ENCODE assay signal across 1 cellular context in the genomic region with DNA sequence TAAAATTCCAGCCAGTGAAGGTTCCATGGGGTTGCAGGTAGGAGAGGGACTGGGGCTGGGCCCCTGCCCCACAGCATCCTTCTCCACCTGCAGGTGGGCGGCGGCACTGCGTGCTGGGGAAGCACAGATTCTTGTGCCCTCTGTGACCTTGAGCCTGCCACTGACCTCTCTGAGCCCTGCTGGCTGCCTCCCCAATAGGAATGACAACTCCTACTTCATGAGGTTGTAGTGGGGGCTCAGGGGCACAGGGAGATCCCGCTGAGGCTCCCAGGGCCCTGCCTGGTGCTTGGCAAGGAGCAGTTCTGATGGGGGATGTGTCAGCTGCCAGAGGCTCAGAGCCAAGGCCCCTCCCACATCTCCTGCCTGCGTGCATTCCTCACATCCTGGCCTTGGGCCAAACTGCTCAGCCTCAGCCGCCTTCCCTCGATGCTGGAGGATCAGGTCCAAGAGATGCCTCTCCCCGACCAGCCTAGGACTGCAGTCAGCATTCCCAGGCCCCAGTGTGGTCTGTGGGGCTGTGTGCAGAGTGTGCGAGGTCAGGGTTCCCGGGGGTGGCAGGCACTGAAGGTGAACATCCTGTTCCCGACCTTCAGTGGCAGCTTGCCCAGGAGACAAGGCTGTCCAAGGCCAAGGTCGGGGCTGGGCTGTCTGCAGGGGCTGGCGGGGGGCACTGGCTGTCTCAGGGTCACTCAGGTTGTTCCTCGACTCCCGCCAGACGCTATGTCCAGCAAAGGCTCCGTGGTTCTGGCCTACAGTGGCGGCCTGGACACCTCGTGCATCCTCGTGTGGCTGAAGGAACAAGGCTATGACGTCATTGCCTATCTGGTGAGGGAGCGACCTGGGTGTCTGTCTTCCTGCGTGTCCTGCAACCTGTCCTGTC.
A peak's percentile ranks its signal among the peaks of the same experiment; 100 is the strongest.
TF ChIP-seq lines count a peak whose summit lies in the region.

No MANE protein-coding gene starts in this region.

TF ChIP-seq in K562, 482 proteins besides CTCF, POLR2A, EP300 and RAD21 (continued from another document and continues in another):
- TF ChIP-seq, protein P1, sequence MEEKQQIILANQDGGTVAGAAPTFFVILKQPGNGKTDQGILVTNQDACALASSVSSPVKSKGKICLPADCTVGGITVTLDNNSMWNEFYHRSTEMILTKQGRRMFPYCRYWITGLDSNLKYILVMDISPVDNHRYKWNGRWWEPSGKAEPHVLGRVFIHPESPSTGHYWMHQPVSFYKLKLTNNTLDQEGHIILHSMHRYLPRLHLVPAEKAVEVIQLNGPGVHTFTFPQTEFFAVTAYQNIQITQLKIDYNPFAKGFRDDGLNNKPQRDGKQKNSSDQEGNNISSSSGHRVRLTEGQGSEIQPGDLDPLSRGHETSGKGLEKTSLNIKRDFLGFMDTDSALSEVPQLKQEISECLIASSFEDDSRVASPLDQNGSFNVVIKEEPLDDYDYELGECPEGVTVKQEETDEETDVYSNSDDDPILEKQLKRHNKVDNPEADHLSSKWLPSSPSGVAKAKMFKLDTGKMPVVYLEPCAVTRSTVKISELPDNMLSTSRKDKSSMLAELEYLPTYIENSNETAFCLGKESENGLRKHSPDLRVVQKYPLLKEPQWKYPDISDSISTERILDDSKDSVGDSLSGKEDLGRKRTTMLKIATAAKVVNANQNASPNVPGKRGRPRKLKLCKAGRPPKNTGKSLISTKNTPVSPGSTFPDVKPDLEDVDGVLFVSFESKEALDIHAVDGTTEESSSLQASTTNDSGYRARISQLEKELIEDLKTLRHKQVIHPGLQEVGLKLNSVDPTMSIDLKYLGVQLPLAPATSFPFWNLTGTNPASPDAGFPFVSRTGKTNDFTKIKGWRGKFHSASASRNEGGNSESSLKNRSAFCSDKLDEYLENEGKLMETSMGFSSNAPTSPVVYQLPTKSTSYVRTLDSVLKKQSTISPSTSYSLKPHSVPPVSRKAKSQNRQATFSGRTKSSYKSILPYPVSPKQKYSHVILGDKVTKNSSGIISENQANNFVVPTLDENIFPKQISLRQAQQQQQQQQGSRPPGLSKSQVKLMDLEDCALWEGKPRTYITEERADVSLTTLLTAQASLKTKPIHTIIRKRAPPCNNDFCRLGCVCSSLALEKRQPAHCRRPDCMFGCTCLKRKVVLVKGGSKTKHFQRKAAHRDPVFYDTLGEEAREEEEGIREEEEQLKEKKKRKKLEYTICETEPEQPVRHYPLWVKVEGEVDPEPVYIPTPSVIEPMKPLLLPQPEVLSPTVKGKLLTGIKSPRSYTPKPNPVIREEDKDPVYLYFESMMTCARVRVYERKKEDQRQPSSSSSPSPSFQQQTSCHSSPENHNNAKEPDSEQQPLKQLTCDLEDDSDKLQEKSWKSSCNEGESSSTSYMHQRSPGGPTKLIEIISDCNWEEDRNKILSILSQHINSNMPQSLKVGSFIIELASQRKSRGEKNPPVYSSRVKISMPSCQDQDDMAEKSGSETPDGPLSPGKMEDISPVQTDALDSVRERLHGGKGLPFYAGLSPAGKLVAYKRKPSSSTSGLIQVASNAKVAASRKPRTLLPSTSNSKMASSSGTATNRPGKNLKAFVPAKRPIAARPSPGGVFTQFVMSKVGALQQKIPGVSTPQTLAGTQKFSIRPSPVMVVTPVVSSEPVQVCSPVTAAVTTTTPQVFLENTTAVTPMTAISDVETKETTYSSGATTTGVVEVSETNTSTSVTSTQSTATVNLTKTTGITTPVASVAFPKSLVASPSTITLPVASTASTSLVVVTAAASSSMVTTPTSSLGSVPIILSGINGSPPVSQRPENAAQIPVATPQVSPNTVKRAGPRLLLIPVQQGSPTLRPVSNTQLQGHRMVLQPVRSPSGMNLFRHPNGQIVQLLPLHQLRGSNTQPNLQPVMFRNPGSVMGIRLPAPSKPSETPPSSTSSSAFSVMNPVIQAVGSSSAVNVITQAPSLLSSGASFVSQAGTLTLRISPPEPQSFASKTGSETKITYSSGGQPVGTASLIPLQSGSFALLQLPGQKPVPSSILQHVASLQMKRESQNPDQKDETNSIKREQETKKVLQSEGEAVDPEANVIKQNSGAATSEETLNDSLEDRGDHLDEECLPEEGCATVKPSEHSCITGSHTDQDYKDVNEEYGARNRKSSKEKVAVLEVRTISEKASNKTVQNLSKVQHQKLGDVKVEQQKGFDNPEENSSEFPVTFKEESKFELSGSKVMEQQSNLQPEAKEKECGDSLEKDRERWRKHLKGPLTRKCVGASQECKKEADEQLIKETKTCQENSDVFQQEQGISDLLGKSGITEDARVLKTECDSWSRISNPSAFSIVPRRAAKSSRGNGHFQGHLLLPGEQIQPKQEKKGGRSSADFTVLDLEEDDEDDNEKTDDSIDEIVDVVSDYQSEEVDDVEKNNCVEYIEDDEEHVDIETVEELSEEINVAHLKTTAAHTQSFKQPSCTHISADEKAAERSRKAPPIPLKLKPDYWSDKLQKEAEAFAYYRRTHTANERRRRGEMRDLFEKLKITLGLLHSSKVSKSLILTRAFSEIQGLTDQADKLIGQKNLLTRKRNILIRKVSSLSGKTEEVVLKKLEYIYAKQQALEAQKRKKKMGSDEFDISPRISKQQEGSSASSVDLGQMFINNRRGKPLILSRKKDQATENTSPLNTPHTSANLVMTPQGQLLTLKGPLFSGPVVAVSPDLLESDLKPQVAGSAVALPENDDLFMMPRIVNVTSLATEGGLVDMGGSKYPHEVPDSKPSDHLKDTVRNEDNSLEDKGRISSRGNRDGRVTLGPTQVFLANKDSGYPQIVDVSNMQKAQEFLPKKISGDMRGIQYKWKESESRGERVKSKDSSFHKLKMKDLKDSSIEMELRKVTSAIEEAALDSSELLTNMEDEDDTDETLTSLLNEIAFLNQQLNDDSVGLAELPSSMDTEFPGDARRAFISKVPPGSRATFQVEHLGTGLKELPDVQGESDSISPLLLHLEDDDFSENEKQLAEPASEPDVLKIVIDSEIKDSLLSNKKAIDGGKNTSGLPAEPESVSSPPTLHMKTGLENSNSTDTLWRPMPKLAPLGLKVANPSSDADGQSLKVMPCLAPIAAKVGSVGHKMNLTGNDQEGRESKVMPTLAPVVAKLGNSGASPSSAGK (IDR thresholded peaks at IDR 0.05): peak; percentile 78
- TF ChIP-seq TRIM25 (IDR thresholded peaks at IDR 0.05; ENCODE audit: borderline replicate concordance) (no peak), ZNF184 (CRISPR knock-in tag; IDR thresholded peaks at IDR 0.05) (no peak), SAP30 (IDR thresholded peaks at IDR 0.05; ENCODE audit: borderline replicate concordance, insufficient read depth, low read depth, low read length, poor library complexity, severe bottlenecking) (no peak), SAFB (IDR thresholded peaks at IDR 0.05; ENCODE audit: borderline replicate concordance, low read depth, low read length) (no peak), CHCHD3 (CRISPR knock-in tag; IDR thresholded peaks at IDR 0.05) (no peak), BHLHE40 (IDR thresholded peaks at IDR 0.05; ENCODE audit: low read length) (no peak; the same call in 1 of the 2 replicates), MXI1 (IDR thresholded peaks at IDR 0.05; ENCODE audit: low read depth, low read length) (no peak), CREB1 (IDR thresholded peaks at IDR 0.05) (no peak), CREB1 (CRISPR knock-in tag; IDR thresholded peaks at IDR 0.05) (peak; percentile 55), RHOXF2B (CRISPR knock-in tag; conservative IDR thresholded peaks at IDR 0.05) (no peak), RBM14 (IDR thresholded peaks at IDR 0.05; ENCODE audit: borderline replicate concordance, insufficient read depth, low read depth, low read length) (no peak), ZNF699 (CRISPR knock-in tag; IDR thresholded peaks at IDR 0.05; ENCODE audit: insufficient replicate concordance) (no peak), SNIP1 (IDR thresholded peaks at IDR 0.05; ENCODE audit: low read depth) (no peak), ZNF316 (IDR thresholded peaks at IDR 0.05) (no peak), FOXO4 (CRISPR knock-in tag; IDR thresholded peaks at IDR 0.05) (no peak), CC2D1A (IDR thresholded peaks at IDR 0.05) (no peak), ZNF263 (CRISPR knock-in tag; IDR thresholded peaks at IDR 0.05; ENCODE audit: borderline replicate concordance) (no peak)
- TF ChIP-seq, protein P2, sequence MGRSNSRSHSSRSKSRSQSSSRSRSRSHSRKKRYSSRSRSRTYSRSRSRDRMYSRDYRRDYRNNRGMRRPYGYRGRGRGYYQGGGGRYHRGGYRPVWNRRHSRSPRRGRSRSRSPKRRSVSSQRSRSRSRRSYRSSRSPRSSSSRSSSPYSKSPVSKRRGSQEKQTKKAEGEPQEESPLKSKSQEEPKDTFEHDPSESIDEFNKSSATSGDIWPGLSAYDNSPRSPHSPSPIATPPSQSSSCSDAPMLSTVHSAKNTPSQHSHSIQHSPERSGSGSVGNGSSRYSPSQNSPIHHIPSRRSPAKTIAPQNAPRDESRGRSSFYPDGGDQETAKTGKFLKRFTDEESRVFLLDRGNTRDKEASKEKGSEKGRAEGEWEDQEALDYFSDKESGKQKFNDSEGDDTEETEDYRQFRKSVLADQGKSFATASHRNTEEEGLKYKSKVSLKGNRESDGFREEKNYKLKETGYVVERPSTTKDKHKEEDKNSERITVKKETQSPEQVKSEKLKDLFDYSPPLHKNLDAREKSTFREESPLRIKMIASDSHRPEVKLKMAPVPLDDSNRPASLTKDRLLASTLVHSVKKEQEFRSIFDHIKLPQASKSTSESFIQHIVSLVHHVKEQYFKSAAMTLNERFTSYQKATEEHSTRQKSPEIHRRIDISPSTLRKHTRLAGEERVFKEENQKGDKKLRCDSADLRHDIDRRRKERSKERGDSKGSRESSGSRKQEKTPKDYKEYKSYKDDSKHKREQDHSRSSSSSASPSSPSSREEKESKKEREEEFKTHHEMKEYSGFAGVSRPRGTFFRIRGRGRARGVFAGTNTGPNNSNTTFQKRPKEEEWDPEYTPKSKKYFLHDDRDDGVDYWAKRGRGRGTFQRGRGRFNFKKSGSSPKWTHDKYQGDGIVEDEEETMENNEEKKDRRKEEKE (IDR thresholded peaks at IDR 0.05; ENCODE audit: borderline replicate concordance in 1 of 2, control insufficient read depth in 1 of 2, low read depth in 2 of 2, low read length in 1 of 2): no peak
- TF ChIP-seq, protein P3, sequence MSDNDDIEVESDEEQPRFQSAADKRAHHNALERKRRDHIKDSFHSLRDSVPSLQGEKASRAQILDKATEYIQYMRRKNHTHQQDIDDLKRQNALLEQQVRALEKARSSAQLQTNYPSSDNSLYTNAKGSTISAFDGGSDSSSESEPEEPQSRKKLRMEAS (CRISPR knock-in tag; IDR thresholded peaks at IDR 0.05): no peak; the same call in 1 of the 2 replicates
- TF ChIP-seq, protein P4, sequence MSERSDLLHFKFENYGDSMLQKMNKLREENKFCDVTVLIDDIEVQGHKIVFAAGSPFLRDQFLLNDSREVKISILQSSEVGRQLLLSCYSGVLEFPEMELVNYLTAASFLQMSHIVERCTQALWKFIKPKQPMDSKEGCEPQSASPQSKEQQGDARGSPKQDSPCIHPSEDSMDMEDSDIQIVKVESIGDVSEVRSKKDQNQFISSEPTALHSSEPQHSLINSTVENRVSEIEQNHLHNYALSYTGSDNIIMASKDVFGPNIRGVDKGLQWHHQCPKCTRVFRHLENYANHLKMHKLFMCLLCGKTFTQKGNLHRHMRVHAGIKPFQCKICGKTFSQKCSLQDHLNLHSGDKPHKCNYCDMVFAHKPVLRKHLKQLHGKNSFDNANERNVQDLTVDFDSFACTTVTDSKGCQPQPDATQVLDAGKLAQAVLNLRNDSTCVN (CRISPR knock-in tag; IDR thresholded peaks at IDR 0.05): no peak
- TF ChIP-seq, protein P5, sequence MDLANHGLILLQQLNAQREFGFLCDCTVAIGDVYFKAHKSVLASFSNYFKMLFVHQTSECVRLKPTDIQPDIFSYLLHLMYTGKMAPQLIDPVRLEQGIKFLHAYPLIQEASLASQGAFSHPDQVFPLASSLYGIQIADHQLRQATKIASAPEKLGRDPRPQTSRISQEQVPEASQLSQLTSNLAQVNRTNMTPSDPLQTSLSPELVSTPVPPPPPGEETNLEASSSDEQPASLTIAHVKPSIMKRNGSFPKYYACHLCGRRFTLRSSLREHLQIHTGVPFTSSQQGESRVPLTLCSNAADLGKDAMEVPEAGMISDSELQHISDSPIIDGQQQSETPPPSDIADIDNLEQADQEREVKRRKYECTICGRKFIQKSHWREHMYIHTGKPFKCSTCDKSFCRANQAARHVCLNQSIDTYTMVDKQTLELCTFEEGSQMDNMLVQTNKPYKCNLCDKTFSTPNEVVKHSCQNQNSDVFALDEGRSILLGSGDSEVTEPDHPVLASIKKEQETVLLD (IDR thresholded peaks at IDR 0.05): no peak
- TF ChIP-seq, protein P6, sequence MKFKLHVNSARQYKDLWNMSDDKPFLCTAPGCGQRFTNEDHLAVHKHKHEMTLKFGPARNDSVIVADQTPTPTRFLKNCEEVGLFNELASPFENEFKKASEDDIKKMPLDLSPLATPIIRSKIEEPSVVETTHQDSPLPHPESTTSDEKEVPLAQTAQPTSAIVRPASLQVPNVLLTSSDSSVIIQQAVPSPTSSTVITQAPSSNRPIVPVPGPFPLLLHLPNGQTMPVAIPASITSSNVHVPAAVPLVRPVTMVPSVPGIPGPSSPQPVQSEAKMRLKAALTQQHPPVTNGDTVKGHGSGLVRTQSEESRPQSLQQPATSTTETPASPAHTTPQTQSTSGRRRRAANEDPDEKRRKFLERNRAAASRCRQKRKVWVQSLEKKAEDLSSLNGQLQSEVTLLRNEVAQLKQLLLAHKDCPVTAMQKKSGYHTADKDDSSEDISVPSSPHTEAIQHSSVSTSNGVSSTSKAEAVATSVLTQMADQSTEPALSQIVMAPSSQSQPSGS (CRISPR knock-in tag; IDR thresholded peaks at IDR 0.05): peak; percentile 88; the same call in 1 of the 2 replicates
- TF ChIP-seq, protein P7, sequence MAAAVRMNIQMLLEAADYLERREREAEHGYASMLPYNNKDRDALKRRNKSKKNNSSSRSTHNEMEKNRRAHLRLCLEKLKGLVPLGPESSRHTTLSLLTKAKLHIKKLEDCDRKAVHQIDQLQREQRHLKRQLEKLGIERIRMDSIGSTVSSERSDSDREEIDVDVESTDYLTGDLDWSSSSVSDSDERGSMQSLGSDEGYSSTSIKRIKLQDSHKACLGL (CRISPR knock-in tag; IDR thresholded peaks at IDR 0.05; ENCODE audit: borderline replicate concordance, poor library complexity, severe bottlenecking): no peak
